ENCODE assay signal across 22 cellular contexts in genomic region chr15:33451385-33451784, GRCh38.
"Had no signal": no experiment of that assay in that cellular context is flagged by ENCODE, and none has a peak within 500 bp of the region (broad histone marks: within the 10 kb centered on the region; RNA-seq: fewer than 3 reads in every experiment).

No MANE protein-coding gene starts in this region.

- H3K36me3 ChIP-seq: colonic mucosa, esophagus muscularis mucosa, neural progenitor cell, transverse colon had no signal

- H3K4me2 ChIP-seq: neural progenitor cell had no signal

- H3K27me3 ChIP-seq: colonic mucosa, esophagus muscularis mucosa, neural progenitor cell, testis, transverse colon had no signal

- H3K9ac ChIP-seq: neural progenitor cell had no signal

- H3K9me3 ChIP-seq: colonic mucosa, esophagus muscularis mucosa, testis, transverse colon had no signal

- DNase-seq: caudate nucleus; colonic mucosa; effector CD4-positive, alpha-beta T cell; endodermal cell; foreskin fibroblast; immature natural killer cell; kidney; left cardiac atrium; left ventricle myocardium superior; natural killer cell; occipital lobe; stimulated activated CD4-positive, alpha-beta T cell treated with anti-CD3 and anti-CD28 coated beads, Interleukin-2, amount 100 ng/mL, for 24 hours; stimulated activated CD4-positive, alpha-beta T cell treated with anti-CD3 and anti-CD28 coated beads, Interleukin-4, amount 100 ng/mL, for 4 hours; stimulated activated naive B cell treated with anti-CD40 and anti-IgM and Interleukin-4, amounts not matched to agents 10 μg/mL and 1 μg/mL and 100 μg/mL, for 72 hours; stimulated activated naive CD8-positive, alpha-beta T cell treated with anti-CD3 and anti-CD28 coated beads, Interleukin-15, amount 100 ng/mL, for 72 hours; testis; transverse colon had no signal

- H3K27ac ChIP-seq: colonic mucosa, esophagus muscularis mucosa, neural progenitor cell, testis, transverse colon had no signal

- ATAC-seq: left cardiac atrium; left ventricle myocardium superior; natural killer cell; sciatic nerve; stimulated activated naive B cell treated with anti-CD40 and anti-IgM and Interleukin-4, amounts not matched to agents 10 μg/mL and 1 μg/mL and 100 μg/mL, for 72 hours; stimulated activated naive CD8-positive, alpha-beta T cell treated with anti-CD3 and anti-CD28 coated beads, Interleukin-15, amount 100 ng/mL, for 72 hours had no signal

- H2AFZ ChIP-seq: neural progenitor cell had no signal

- H3K4me1 ChIP-seq: colonic mucosa, testis, transverse colon had no signal

- H3K4me3 ChIP-seq: colonic mucosa, esophagus muscularis mucosa, lung, neural progenitor cell, testis, transverse colon had no signal

- FAIRE-seq: endothelial cell of umbilical vein, kidney had no signal
